12 cellular contexts compared by ENCODE assay signal in the genomic region with DNA sequence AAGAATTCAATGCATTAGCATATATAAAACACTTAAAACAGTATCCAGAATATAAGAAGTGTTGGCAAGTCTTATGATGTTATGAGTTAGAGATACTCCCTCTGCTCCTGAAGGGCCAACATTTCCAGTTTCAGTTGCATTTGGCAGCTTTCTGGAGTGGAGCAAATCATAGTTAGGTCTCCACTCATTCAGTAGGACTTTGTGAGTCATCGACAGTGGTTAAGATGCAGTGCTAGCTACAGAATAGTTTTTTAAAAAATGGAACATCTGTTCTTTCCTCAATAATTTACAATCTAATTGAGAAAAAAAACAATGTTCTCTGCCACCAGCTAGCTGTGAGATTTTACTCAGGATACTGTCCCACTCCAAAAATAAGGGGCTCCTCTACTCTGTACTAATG.
DNase-seq lines count a peak whose midpoint lies in the region; ATAC-seq and TF ChIP-seq lines count a peak whose summit lies in the region.
"Had no signal": no experiment of that assay in that cellular context is flagged by ENCODE, and none has a peak within 500 bp of the region (broad histone marks: within the 10 kb centered on the region; RNA-seq: fewer than 3 reads in every experiment).

No MANE protein-coding gene starts in this region.

- POLR2A ChIA-PET in BJ (lab: Charles Lee) (interaction anchor here (0.5 kb wide), 1 partner anchor 1432 kb away, joined by 3 read pairs; no protein-coding TSS in a partner anchor), HEK293T (lab: Yijun Ruan, JAX) (no interaction called here)

- peaks cover 3% of the 10 kb centered on the region; the same call in 1 of the 2 replicates for H3K27me3 ChIP-seq in BJ (ENCODE audit: control insufficient read depth, insufficient read depth, low read length)
- H3K27me3 ChIP-seq in lung (ENCODE audit: control insufficient read depth, insufficient read depth): no peaks in the 10 kb centered on the region
- no peaks in the 10 kb centered on the region for H3K27me3 ChIP-seq in uterus
- H3K27me3 ChIP-seq: stomach had no signal

- ATAC-seq in lung (ENCODE audit: insufficient read depth, low FRiP score): peak; percentile 43

- H3K9me3 ChIP-seq in lung (ENCODE audit: control insufficient read depth in 2 of 2, insufficient read depth in 1 of 2, low read length in 1 of 2) (no peaks in the 10 kb centered on the region), uterus (no peaks in the 10 kb centered on the region)

- peaks cover 0 to 1% of the 10 kb centered on the region in 2 donors for H3K4me1 ChIP-seq in lung (ENCODE audit: control insufficient read depth in 2 of 2, insufficient read depth in 2 of 2, low read length in 2 of 2)
- H3K4me1 ChIP-seq in uterus: no peaks in the 10 kb centered on the region
- H3K4me1 ChIP-seq: stomach had no signal

- WGBS in lung, 2 donors: 84 to 97% methylated on average over 1 of the region's 1 CpG

- no peak overlapping the region for H3K4me3 ChIP-seq in BJ (ENCODE audit: low read depth, low read length)
- H3K4me3 ChIP-seq in lung: no peak overlapping the region
- no peak overlapping the region for H3K4me3 ChIP-seq in uterus
- H3K4me3 ChIP-seq: stomach had no signal

- no peak for TF ChIP-seq POLR2A in uterus (IDR thresholded peaks at IDR 0.05)

- intact Hi-C loops in uterus (cut with DNase I; ENCODE audit: low total_unique reads): loop anchor here (10.0 kb wide), 1 partner anchor 167 kb away; no protein-coding TSS in a partner anchor

- DNase-seq in BJ (ENCODE audit: low read depth): peak; percentile 54
- peak; percentile 73 for DNase-seq in HS-5 (ENCODE audit: low read depth)
- peak; percentile 66 for DNase-seq in astrocyte of the hippocampus (ENCODE audit: low read depth, low spot score)
- DNase-seq in lung (ENCODE audit: low spot score): no peak
- no peak for DNase-seq in NOMO-1 treated with DMSO at 0.1 percent for 48 hours (lab: John Stamatoyannopoulos, UW; ENCODE audit: unreplicated experiment)
- no peak for DNase-seq in uterus
- no peak for DNase-seq in dermis blood vessel endothelial cell
- no peak for DNase-seq in HEK293T (ENCODE audit: extremely low spot score)
- DNase-seq: activated CD4-positive, CD25-positive, alpha-beta regulatory T cell; NCI-H146; NCI-H774; stomach had no signal

- CTCF ChIA-PET in BJ (lab: Yijun Ruan, JAX) (interaction anchor here (0.9 to 2.6 kb wide), 5 partner anchors 16 to 1187 kb away, joined by 3 to 8 read pairs (median 3); no protein-coding TSS in a partner anchor), HEK293T (lab: Yijun Ruan, JAX) (no interaction called here)

- H3K36me3 ChIP-seq in BJ (ENCODE audit: control insufficient read depth, insufficient read depth, low read length) (no peaks in the 10 kb centered on the region), lung (ENCODE audit: control insufficient read depth in 2 of 2, insufficient read depth in 2 of 2, low read length in 2 of 2) (no peaks in the 10 kb centered on the region), uterus (no peaks in the 10 kb centered on the region)
- H3K36me3 ChIP-seq: stomach had no signal

- no peak overlapping the region for H3K27ac ChIP-seq in lung (ENCODE audit: low read depth in 1 of 2, low read length in 1 of 2)
- H3K27ac ChIP-seq in uterus: no peak overlapping the region
- H3K27ac ChIP-seq: stomach had no signal

- TF ChIP-seq CTCF in BJ (IDR thresholded peaks at IDR 0.05; ENCODE audit: insufficient read depth, low read depth, low read length): no peak
- no peak for TF ChIP-seq CTCF in lung (IDR thresholded peaks at IDR 0.05; ENCODE audit: control extremely low read depth, extremely low read depth)
- TF ChIP-seq CTCF in uterus (IDR thresholded peaks at IDR 0.05): no peak

TF ChIP-seq in HEK293T, 16 proteins besides CTCF, POLR2A, EP300 and RAD21:
- TF ChIP-seq SUZ12 (IDR thresholded peaks at IDR 0.05) (no peak), FOXM1 (IDR thresholded peaks at IDR 0.05; ENCODE audit: borderline replicate concordance) (no peak), LEF1 (IDR thresholded peaks at IDR 0.05; ENCODE audit: borderline replicate concordance) (no peak), HDGF (IDR thresholded peaks at IDR 0.05; ENCODE audit: borderline replicate concordance) (no peak), NFRKB (IDR thresholded peaks at IDR 0.05) (no peak), ARNT (IDR thresholded peaks at IDR 0.05) (no peak), CTBP1 (IDR thresholded peaks at IDR 0.05; ENCODE audit: borderline replicate concordance) (no peak), FOXK2 (IDR thresholded peaks at IDR 0.05) (no peak), FOXA1 (IDR thresholded peaks at IDR 0.05) (no peak), ZNF384 (IDR thresholded peaks at IDR 0.05) (no peak), ELF4 (IDR thresholded peaks at IDR 0.05) (no peak), L3MBTL2 (conservative IDR thresholded peaks at IDR 0.05) (no peak), BHLHE40 (IDR thresholded peaks at IDR 0.05; ENCODE audit: borderline replicate concordance) (no peak), TARDBP (IDR thresholded peaks at IDR 0.05) (no peak), SP1 (IDR thresholded peaks at IDR 0.05) (no peak)
- TF ChIP-seq, protein P1, sequence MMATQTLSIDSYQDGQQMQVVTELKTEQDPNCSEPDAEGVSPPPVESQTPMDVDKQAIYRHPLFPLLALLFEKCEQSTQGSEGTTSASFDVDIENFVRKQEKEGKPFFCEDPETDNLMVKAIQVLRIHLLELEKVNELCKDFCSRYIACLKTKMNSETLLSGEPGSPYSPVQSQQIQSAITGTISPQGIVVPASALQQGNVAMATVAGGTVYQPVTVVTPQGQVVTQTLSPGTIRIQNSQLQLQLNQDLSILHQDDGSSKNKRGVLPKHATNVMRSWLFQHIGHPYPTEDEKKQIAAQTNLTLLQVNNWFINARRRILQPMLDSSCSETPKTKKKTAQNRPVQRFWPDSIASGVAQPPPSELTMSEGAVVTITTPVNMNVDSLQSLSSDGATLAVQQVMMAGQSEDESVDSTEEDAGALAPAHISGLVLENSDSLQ (IDR thresholded peaks at IDR 0.05): no peak

Comparison
In these comparisons a context has a peak if more than half of its experiments do, and no peak if none do; other contexts are left out.
1. DNase-seq: peak in BJ (single experiment), HS-5 (single experiment) and astrocyte of the hippocampus (single experiment); none in lung (single experiment), NOMO-1 treated with DMSO at 0.1 percent for 48 hours (single experiment), uterus (0 of 2), dermis blood vessel endothelial cell (single experiment) and HEK293T (single experiment).